In the genomic region with DNA sequence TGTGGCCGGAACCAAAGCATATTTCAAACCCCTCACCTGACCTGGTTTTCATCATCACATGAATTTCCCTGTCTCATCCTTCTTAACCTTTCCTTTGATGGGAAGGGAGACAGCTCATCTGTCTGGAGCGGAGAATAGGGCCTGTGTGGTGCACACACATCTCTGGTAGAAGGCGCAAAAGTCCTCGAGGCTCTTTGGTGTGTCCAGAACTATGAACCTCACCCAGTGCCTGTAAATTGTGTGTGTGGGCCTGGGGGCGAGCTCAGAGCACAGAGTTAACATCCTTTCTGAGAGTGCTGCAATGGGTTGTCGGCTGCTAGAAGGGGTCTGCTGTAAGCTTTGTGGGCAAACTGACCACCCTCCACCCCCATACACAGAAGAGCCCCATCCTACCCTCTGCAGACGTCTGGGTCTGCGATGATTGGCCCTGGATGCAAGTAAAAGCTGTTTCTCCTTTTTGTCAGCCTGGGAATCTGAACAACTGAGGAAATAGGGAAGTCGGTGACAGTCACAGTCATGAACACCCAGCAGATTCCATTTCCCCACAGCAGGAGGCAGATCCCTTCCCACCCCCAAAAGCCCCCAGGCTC, we compare ENCODE assay signal across 10 cellular contexts. TPM values are rescaled to one million over a fixed set of nuclear protein-coding genes. Genes with fewer than 3 reads are reported as not detected.
A peak's percentile ranks its signal among the peaks of the same experiment; 100 is the strongest.
DNase-seq lines count a peak whose midpoint lies in the region; ATAC-seq and TF ChIP-seq lines count a peak whose summit lies in the region.
"Had no signal": no experiment of that assay in that cellular context is flagged by ENCODE, and none has a peak within 500 bp of the region (broad histone marks: within the 10 kb centered on the region; RNA-seq: fewer than 3 reads in every experiment).

No MANE protein-coding gene starts in this region.

- H3K4me3 ChIP-seq in AG04450 (ENCODE audit: low read depth, low read length) (peak overlapping the region; percentile 68), brain microvascular endothelial cell (ENCODE audit: low read depth, low read length) (peak overlapping the region; percentile 61)

- H3K4me1 Mint-ChIP-seq in HFFc6 (ENCODE audit: low read depth) (peaks cover 76% of the 10 kb centered on the region), memory B cell (peaks cover 36% of the 10 kb centered on the region)

- POLR2A ChIA-PET in AG04450 (lab: Yijun Ruan, JAX) = interaction anchor here (0.6 to 2.5 kb wide), 3 partner anchors 19 to 42 kb away, joined by 4 to 12 read pairs (median 6); no protein-coding TSS in a partner anchor

- H3K4me3 Mint-ChIP-seq in HFFc6 = peak overlapping the region; percentile 92
- H3K4me3 Mint-ChIP-seq in memory B cell = peak overlapping the region; percentile 99

- in situ Hi-C loops in brain microvascular endothelial cell (cut with HindIII; ENCODE audit: low pct_ligation_motif_present, low sequenced_read_pairs) = no loop called here

- H3K27me3 ChIP-seq in AG04450 (ENCODE audit: control insufficient read depth, insufficient read depth, low read length) = no peaks in the 10 kb centered on the region
- no peaks in the 10 kb centered on the region for H3K27me3 ChIP-seq in brain microvascular endothelial cell (replicated peaks)

- no peak for DNase-seq in AG04450 (ENCODE audit: low read depth, low spot score)
- no peak for DNase-seq in HFFc6
- no peak for DNase-seq in brain microvascular endothelial cell
- DNase-seq in memory B cell (ENCODE audit: low spot score in 2 of 2) = no peak
- no peak for DNase-seq in dermis blood vessel endothelial cell

- CTCF ChIA-PET in AG04450 (lab: Charles Lee) = no interaction called here

- TF ChIP-seq CTCF in AG04450 (IDR thresholded peaks at IDR 0.05; ENCODE audit: low read depth, low read length) (no peak), HFFc6 (IDR thresholded peaks at IDR 0.05) (0 out of 2 replicates have a peak, but pooled peaks have one; percentile 20), brain microvascular endothelial cell (IDR thresholded peaks at IDR 0.05; ENCODE audit: low read depth, low read length, missing control alignments) (no peak)

- H3K27me3 Mint-ChIP-seq in HFFc6 (ENCODE audit: insufficient read depth) (no peaks in the 10 kb centered on the region; the same call in 1 of the 2 replicates), memory B cell (no peaks in the 10 kb centered on the region)

- H3K36me3 ChIP-seq in brain microvascular endothelial cell (replicated peaks) = no peaks in the 10 kb centered on the region

- H3K9me3 Mint-ChIP-seq in HFFc6 = no peaks in the 10 kb centered on the region
- H3K9me3 Mint-ChIP-seq in memory B cell = no peaks in the 10 kb centered on the region

- ATAC-seq in memory B cell (ENCODE audit: low read depth) (no peak), GM19452 (IDR thresholded peaks at IDR 0.05; ENCODE audit: unreplicated experiment) (no peak), GM21825 (IDR thresholded peaks at IDR 0.05; ENCODE audit: unreplicated experiment) (no peak), GM21619 (IDR thresholded peaks at IDR 0.05; ENCODE audit: unreplicated experiment) (no peak)

- peak overlapping the region; percentile 87 for H3K27ac Mint-ChIP-seq in HFFc6
- H3K27ac Mint-ChIP-seq in memory B cell = peak overlapping the region; percentile 85

- H3K36me3 Mint-ChIP-seq in HFFc6 (ENCODE audit: low read depth) (peaks cover 4% of the 10 kb centered on the region; the same call in 1 of the 2 replicates), memory B cell (no peaks in the 10 kb centered on the region)

- H3K9me3 ChIP-seq in AG04450 (ENCODE audit: control insufficient read depth, insufficient read depth, low read length) = no peaks in the 10 kb centered on the region

- H3K27ac ChIP-seq in AG04450 (ENCODE audit: low read depth, low read length) (peak overlapping the region; percentile 81), brain microvascular endothelial cell (no peak overlapping the region)

RNA-seq across cellular contexts. Expression of a gene that starts 0.7 kb away (rescaled TPM):
- 31.1 and 32.1 TPM in 2 replicates for polyA plus RNA-seq in AG04450 (2011; rRNA removed)
- polyA minus RNA-seq in AG04450 (2011; rRNA and poly(A)+ RNA removed) = 26.9 and 36.2 TPM in 2 replicates
- 10 to 100 TPM; 68.2 to 93.9 (median 71.7) TPM for total RNA-seq in HFFc6 (2021; fragmentation: NEBNext Ultra II Directional; extraction: Animal tissue kit (Norgen Biotek cat#: 25700))
- 19.9 and 38.8 TPM in 2 replicates for total RNA-seq in dermis blood vessel endothelial cell

RNA-seq across cellular contexts. Expression of a gene that starts 34.1 kb away (rescaled TPM):
- 6.6 and 6.9 TPM in 2 replicates for polyA plus RNA-seq in AG04450 (2011; rRNA removed)
- 7.7 and 7.8 TPM in 2 replicates for polyA minus RNA-seq in AG04450 (2011; rRNA and poly(A)+ RNA removed)
- total RNA-seq in HFFc6 (2021; fragmentation: NEBNext Ultra II Directional; extraction: Animal tissue kit (Norgen Biotek cat#: 25700)) = 10 to 100 TPM; 10.2 to 21.9 (median 14.4) TPM
- 1.3 and 1.7 TPM in 2 replicates for total RNA-seq in dermis blood vessel endothelial cell

RNA-seq across cellular contexts. Expression of a gene that starts 44.1 kb away (rescaled TPM):
- 0.74 and 0.79 TPM in 2 replicates for polyA plus RNA-seq in AG04450 (2011; rRNA removed)
- polyA minus RNA-seq in AG04450 (2011; rRNA and poly(A)+ RNA removed) = 0.23 TPM in 1 of 2 replicates, not detected in the other
- not detected for total RNA-seq in HFFc6 (2021; fragmentation: NEBNext Ultra II Directional; extraction: Animal tissue kit (Norgen Biotek cat#: 25700))
- total RNA-seq in dermis blood vessel endothelial cell = not detected in 2 replicates
- total RNA-seq: lung; T-helper 1 cell treated with Interleukin-12 subunit alpha and Interleukin-12 subunit beta and Interleukin-4 antibody, amounts not matched to agents 30 ng/mL and 1 ng/mL, for 36 hours had no signal
